Comparison of ENCODE assay signal across 13 cellular contexts in genomic region chr3:53753518-53754183, GRCh38.
DNase-seq lines count a peak whose midpoint lies in the region; ATAC-seq and TF ChIP-seq lines count a peak whose summit lies in the region.
"Had no signal": no experiment of that assay in that cellular context is flagged by ENCODE, and none has a peak within 500 bp of the region (broad histone marks: within the 10 kb centered on the region; RNA-seq: fewer than 3 reads in every experiment).

No MANE protein-coding gene starts in this region.

- H3K36me3 ChIP-seq in DND-41 (ENCODE audit: insufficient read depth, low read length), result no peaks in the 10 kb centered on the region
- H3K36me3 ChIP-seq in gastroesophageal sphincter, result no peaks in the 10 kb centered on the region
- H3K36me3 ChIP-seq: esophagus squamous epithelium had no signal

- H3K27me3 Mint-ChIP-seq in effector memory CD8-positive, alpha-beta T cell, result peaks cover 4 to 17% of the 10 kb centered on the region in 2 donors

- TF ChIP-seq CTCF in DND-41 (IDR thresholded peaks at IDR 0.05; ENCODE audit: borderline replicate concordance, extremely low read depth, low read length, poor library complexity, severe bottlenecking) (no peak), gastroesophageal sphincter (IDR thresholded peaks at IDR 0.05) (no peak)

- H3K9me3 ChIP-seq in DND-41 (ENCODE audit: insufficient read depth, low read length, severe bottlenecking) (no peaks in the 10 kb centered on the region), gastroesophageal sphincter (no peaks in the 10 kb centered on the region)
- H3K9me3 ChIP-seq: esophagus squamous epithelium had no signal

- TF ChIP-seq EP300 in gastroesophageal sphincter (IDR thresholded peaks at IDR 0.05), result no peak

- peak; percentile 88 for ATAC-seq in DND-41 (ENCODE audit: insufficient read depth, low read depth)
- ATAC-seq in GM18505 (IDR thresholded peaks at IDR 0.05; ENCODE audit: unreplicated experiment), result no peak
- ATAC-seq in HG03159 (IDR thresholded peaks at IDR 0.05; ENCODE audit: unreplicated experiment), result peak; percentile 43
- ATAC-seq in effector memory CD8-positive, alpha-beta T cell (replicated peaks), result peak; percentile 83
- ATAC-seq in HG03108 (IDR thresholded peaks at IDR 0.05; ENCODE audit: unreplicated experiment), result no peak
- no peak for ATAC-seq in gastroesophageal sphincter
- ATAC-seq: SK-N-SH treated with all-trans-retinoic acid at 6 μM for 48 hours had no signal

- no peaks in the 10 kb centered on the region for H3K36me3 Mint-ChIP-seq in effector memory CD8-positive, alpha-beta T cell (ENCODE audit: insufficient read depth)

- H3K4me1 Mint-ChIP-seq in effector memory CD8-positive, alpha-beta T cell (ENCODE audit: low read depth in 2 of 2), result peaks cover 10 to 33% of the 10 kb centered on the region in 2 donors

- peak overlapping the region; percentile 19 to 78 for H3K27ac Mint-ChIP-seq in effector memory CD8-positive, alpha-beta T cell

- no peaks in the 10 kb centered on the region for H3K27me3 ChIP-seq in DND-41 (ENCODE audit: insufficient read depth, low read length, poor library complexity)
- no peaks in the 10 kb centered on the region for H3K27me3 ChIP-seq in gastroesophageal sphincter
- H3K27me3 ChIP-seq: esophagus squamous epithelium had no signal

- no peaks in the 10 kb centered on the region for H3K79me2 ChIP-seq in DND-41 (ENCODE audit: insufficient read depth, low read length)

- TF ChIP-seq POLR2A in GM18505 (IDR thresholded peaks at IDR 0.05; ENCODE audit: borderline replicate concordance, extremely low read depth, insufficient read depth, insufficient read length) (peak; percentile 14), gastroesophageal sphincter (IDR thresholded peaks at IDR 0.05) (no peak)

- H4K20me1 ChIP-seq in DND-41 (ENCODE audit: insufficient read depth, low read length), result no peaks in the 10 kb centered on the region

- no peak overlapping the region for H3K27ac ChIP-seq in DND-41 (ENCODE audit: low read length)
- H3K27ac ChIP-seq in gastroesophageal sphincter, result no peak overlapping the region

- DNase-seq in DND-41 (peak; percentile 33), DMS 273 treated with DMSO at 0.1 percent for 48 hours (lab: John Stamatoyannopoulos, UW) (no peak), NCI-H774 (lab: John Stamatoyannopoulos, UW) (no peak)
- DNase-seq in effector memory CD8-positive, alpha-beta T cell, result peak in 1 of 3 experiments; percentile 2
- DNase-seq: esophagus squamous epithelium, mammary epithelial cell, NCI-H1092 had no signal

- no peak overlapping the region for H3K9ac ChIP-seq in DND-41 (ENCODE audit: low read depth, low read length)

- peaks cover 16% of the 10 kb centered on the region for H3K4me1 ChIP-seq in DND-41 (ENCODE audit: insufficient read depth, low read length)
- H3K4me1 ChIP-seq in gastroesophageal sphincter, result no peaks in the 10 kb centered on the region
- H3K4me1 ChIP-seq: esophagus squamous epithelium had no signal

- 93 to 95% methylated on average over 2 to 3 of the region's 9 CpGs for WGBS in gastroesophageal sphincter (ENCODE audit: low coverage in 1 of 2), 2 donors

- H3K9me3 Mint-ChIP-seq in effector memory CD8-positive, alpha-beta T cell, result no peaks in the 10 kb centered on the region

- 0 out of 2 replicates have a peak overlapping the region, but pooled peaks have one; percentile 4 for H2AFZ ChIP-seq in DND-41 (ENCODE audit: low read depth, low read length)

- H3K4me3 ChIP-seq in DND-41 (ENCODE audit: low read depth in 1 of 2, low read length in 2 of 2) (no peak overlapping the region), gastroesophageal sphincter (no peak overlapping the region)
- H3K4me3 ChIP-seq: esophagus squamous epithelium, skin epidermis had no signal

- H3K4me2 ChIP-seq in DND-41 (ENCODE audit: insufficient read depth, low read length), result 0 out of 2 replicates have a peak overlapping the region, but pooled peaks have one; percentile 19

- peak overlapping the region in 1 of 2 donors; percentile 53 for H3K4me3 Mint-ChIP-seq in effector memory CD8-positive, alpha-beta T cell

Comparison
In these comparisons a context has a peak if more than half of its experiments do, and no peak if none do; other contexts are left out.
1. ATAC-seq: peak in DND-41 (single experiment), HG03159 (single experiment) and effector memory CD8-positive, alpha-beta T cell (single experiment); none in GM18505 (single experiment), HG03108 (single experiment) and gastroesophageal sphincter (single experiment).